ENCODE assay signal across 1 cellular context in the genomic region with DNA sequence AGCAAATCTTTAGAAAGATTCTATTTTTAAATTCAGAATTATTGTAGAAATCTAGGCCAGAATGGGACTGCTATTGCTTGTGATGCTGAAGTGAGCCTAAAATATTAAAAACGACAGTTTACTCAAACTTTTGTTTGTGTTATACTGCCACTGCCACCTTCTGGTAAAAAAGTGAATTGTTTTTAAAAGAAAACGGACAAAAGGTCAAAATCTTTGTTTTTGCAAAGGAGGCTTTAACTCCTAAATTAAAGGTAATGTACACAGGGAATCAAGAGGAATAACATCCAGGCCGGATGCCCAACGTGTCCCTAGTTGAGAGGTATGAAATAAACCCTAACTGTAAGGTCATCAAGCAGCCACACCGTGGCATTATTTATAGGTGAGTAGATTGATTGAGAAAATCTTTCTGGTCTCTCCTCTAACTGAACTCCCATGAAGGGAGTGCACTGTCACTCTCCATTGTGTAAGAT.
TF ChIP-seq lines count a peak whose summit lies in the region.

No MANE protein-coding gene starts in this region.

TF ChIP-seq in SK-N-SH treated with all-trans-retinoic acid at 6 μM for 48 hours, 23 proteins besides CTCF, POLR2A, EP300 and RAD21 (continued from another document):
- TF ChIP-seq POU6F1 (CRISPR knock-in tag; IDR thresholded peaks at IDR 0.05; ENCODE audit: borderline replicate concordance, low read depth) = no peak
- TF ChIP-seq PPARA (CRISPR knock-in tag; IDR thresholded peaks at IDR 0.05; ENCODE audit: borderline replicate concordance) = no peak
